3 cellular contexts compared by ENCODE assay signal in the genomic region with DNA sequence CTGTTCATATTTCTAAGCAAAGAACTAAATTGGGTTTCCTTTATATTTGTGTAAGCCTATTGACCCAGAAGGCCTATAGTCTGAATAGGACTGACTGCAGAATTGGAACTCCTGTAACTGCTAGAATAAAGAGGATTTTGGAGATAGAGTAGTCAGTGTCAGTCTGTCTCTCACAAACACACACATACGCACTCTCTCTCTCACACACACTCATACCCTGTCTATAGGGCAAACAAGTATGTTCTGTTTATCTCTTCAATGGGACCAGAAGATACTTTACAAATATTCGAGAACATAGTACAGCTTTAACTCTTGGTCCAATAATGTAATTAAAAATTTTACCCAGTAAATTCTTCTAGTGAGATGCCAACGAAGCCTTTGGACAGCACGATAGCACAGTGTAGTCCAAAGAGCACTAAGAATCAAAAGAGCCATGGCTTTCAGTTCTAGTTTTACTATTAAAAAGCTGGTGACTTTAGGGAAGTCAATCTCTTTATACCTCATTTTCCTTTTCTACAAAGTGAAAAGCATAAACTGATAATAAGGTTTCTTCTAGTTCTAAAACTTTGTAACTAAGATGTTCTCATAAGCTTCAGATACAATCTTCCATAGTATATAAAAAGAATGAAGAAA.
TF ChIP-seq lines count a peak whose summit lies in the region.

No MANE protein-coding gene starts in this region.

TF ChIP-seq in A549, 52 proteins besides CTCF, POLR2A, EP300 and RAD21:
- TF ChIP-seq, protein P1, sequence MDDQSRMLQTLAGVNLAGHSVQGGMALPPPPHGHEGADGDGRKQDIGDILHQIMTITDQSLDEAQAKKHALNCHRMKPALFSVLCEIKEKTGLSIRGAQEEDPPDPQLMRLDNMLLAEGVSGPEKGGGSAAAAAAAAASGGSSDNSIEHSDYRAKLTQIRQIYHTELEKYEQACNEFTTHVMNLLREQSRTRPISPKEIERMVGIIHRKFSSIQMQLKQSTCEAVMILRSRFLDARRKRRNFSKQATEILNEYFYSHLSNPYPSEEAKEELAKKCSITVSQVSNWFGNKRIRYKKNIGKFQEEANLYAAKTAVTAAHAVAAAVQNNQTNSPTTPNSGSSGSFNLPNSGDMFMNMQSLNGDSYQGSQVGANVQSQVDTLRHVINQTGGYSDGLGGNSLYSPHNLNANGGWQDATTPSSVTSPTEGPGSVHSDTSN (IDR thresholded peaks at IDR 0.05): no peak
- TF ChIP-seq, protein P2, sequence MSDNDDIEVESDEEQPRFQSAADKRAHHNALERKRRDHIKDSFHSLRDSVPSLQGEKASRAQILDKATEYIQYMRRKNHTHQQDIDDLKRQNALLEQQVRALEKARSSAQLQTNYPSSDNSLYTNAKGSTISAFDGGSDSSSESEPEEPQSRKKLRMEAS (IDR thresholded peaks at IDR 0.05): no peak
- TF ChIP-seq JUN (IDR thresholded peaks at IDR 0.05) (no peak), E2F6 (IDR thresholded peaks at IDR 0.05; ENCODE audit: borderline replicate concordance, low read depth) (no peak), TFCP2L1 (CRISPR knock-in tag; IDR thresholded peaks at IDR 0.05) (no peak), KDM1A (IDR thresholded peaks at IDR 0.05; ENCODE audit: low read depth) (no peak)
- TF ChIP-seq, protein P3, sequence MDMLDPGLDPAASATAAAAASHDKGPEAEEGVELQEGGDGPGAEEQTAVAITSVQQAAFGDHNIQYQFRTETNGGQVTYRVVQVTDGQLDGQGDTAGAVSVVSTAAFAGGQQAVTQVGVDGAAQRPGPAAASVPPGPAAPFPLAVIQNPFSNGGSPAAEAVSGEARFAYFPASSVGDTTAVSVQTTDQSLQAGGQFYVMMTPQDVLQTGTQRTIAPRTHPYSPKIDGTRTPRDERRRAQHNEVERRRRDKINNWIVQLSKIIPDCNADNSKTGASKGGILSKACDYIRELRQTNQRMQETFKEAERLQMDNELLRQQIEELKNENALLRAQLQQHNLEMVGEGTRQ (IDR thresholded peaks at IDR 0.05): no peak
TF ChIP-seq in A549: peak in this region for 0.

TF ChIP-seq in GM12878, 131 proteins besides CTCF, POLR2A, EP300 and RAD21:
- TF ChIP-seq HDAC6 (IDR thresholded peaks at IDR 0.05; ENCODE audit: unreplicated experiment): no peak

TF ChIP-seq in SK-N-SH, 30 proteins besides CTCF, POLR2A, EP300 and RAD21:
- no peak for TF ChIP-seq CHD2 (IDR thresholded peaks at IDR 0.05; ENCODE audit: low read length, partially characterized antibody)
- TF ChIP-seq YY1 (IDR thresholded peaks at IDR 0.05; ENCODE audit: low read depth): no peak
- TF ChIP-seq IRF3 (IDR thresholded peaks at IDR 0.05; ENCODE audit: low read depth, low read length): no peak
- TF ChIP-seq MEF2A (IDR thresholded peaks at IDR 0.05; ENCODE audit: borderline replicate concordance, low read depth): no peak
